8 cellular contexts compared by ENCODE assay signal in genomic region chr9:128456613-128457061, GRCh38. TPM values are rescaled to one million over a fixed set of nuclear protein-coding genes. Genes with fewer than 3 reads are reported as not detected.
A peak's percentile ranks its signal among the peaks of the same experiment; 100 is the strongest.
DNase-seq lines count a peak whose midpoint lies in the region; ATAC-seq lines count a peak whose summit lies in the region.

No MANE protein-coding gene starts in this region.

- H3K27ac ChIP-seq in Karpas-422 (ENCODE audit: low read length) (peak overlapping the region; percentile 87), substantia nigra (ENCODE audit: low read depth, low read length, poor library complexity, severe bottlenecking) (peak overlapping the region; percentile 38)

- peak overlapping the region; percentile 94 for H3K4me2 ChIP-seq in Karpas-422 (ENCODE audit: low read depth, low read length, poor library complexity, severe bottlenecking)

- peak overlapping the region; percentile 92 for H2AFZ ChIP-seq in Karpas-422 (ENCODE audit: low read length)

- ATAC-seq in GM21786 (IDR thresholded peaks at IDR 0.05; ENCODE audit: unreplicated experiment) = peak; percentile 58

- H3K9ac ChIP-seq in Karpas-422 (ENCODE audit: low read length) = peak overlapping the region; percentile 98

- H3K36me3 ChIP-seq in Karpas-422 (ENCODE audit: insufficient read depth, low read length) = peaks cover 11% of the 10 kb centered on the region; the same call in 1 of the 2 replicates

- H3K9me2 ChIP-seq in Karpas-422 (replicated peaks; ENCODE audit: insufficient read depth, low read length) = no peaks in the 10 kb centered on the region

- H3K4me1 ChIP-seq in Karpas-422 (ENCODE audit: low read length) = peaks cover 13% of the 10 kb centered on the region

- peak; percentile 70 for DNase-seq in DMS79 treated with DMSO at 0.1 percent for 48 hours (lab: John Stamatoyannopoulos, UW)
- peak; percentile 89 for DNase-seq in Karpas-422
- DNase-seq in SIG-M5 (lab: John Stamatoyannopoulos, UW) = peak; percentile 17
- peak; percentile 49 for DNase-seq in activated gamma-delta T cell (lab: John Stamatoyannopoulos, UW)
- DNase-seq in foreskin melanocyte = peak; percentile 54
- peak; percentile 13 for DNase-seq in non-pigmented ciliary epithelial cell (ENCODE audit: low read depth)
- peak in 45 of 49 donors; percentile 10 to 78 (median 44) for DNase-seq in substantia nigra (lab: John Stamatoyannopoulos, UW)

- peaks cover 28% of the 10 kb centered on the region for H3K79me2 ChIP-seq in Karpas-422 (ENCODE audit: low read length)

- H4K20me1 ChIP-seq in Karpas-422 (ENCODE audit: insufficient read depth, low read depth, low read length) = no peaks in the 10 kb centered on the region

- no peaks in the 10 kb centered on the region for H3K9me3 ChIP-seq in Karpas-422 (ENCODE audit: low read length)

- no peaks in the 10 kb centered on the region for H3K27me3 ChIP-seq in Karpas-422 (ENCODE audit: low read length)

- peak overlapping the region; percentile 93 for H3K4me3 ChIP-seq in Karpas-422 (ENCODE audit: low read length)

RNA-seq across cellular contexts. Expression of gene ODF2, which starts 0.8 kb away (rescaled TPM):
- total RNA-seq in Karpas-422 (2014; rRNA removed; shearing (Covaris generic); ENCODE audit: low replicate concordance) = 37.8 and 69.5 TPM in 2 replicates

RNA-seq across cellular contexts. Expression of gene CERCAM, which starts 36.0 kb away (rescaled TPM):
- 12.2 and 19.8 TPM in 2 replicates for total RNA-seq in Karpas-422 (2014; rRNA removed; shearing (Covaris generic); ENCODE audit: low replicate concordance)

RNA-seq across cellular contexts. Expression of gene GLE1, which starts 47.9 kb away (rescaled TPM):
- total RNA-seq in Karpas-422 (2014; rRNA removed; shearing (Covaris generic); ENCODE audit: low replicate concordance) = 26.5 and 32.7 TPM in 2 replicates

Comparison
In these comparisons a context has a peak if more than half of its experiments do, and no peak if none do; other contexts are left out.
1. Peak in every context shown above with its lines: DNase-seq, ATAC-seq, H3K4me3 ChIP-seq and H3K27ac ChIP-seq.
2. DNase-seq: peak in every context shown above with its lines; median percentile 89 in Karpas-422; 70 in DMS79 treated with DMSO at 0.1 percent for 48 hours; 54 in foreskin melanocyte; 49 in activated gamma-delta T cell; 44 in substantia nigra; 17 in SIG-M5; 13 in non-pigmented ciliary epithelial cell.